In the genomic region with DNA sequence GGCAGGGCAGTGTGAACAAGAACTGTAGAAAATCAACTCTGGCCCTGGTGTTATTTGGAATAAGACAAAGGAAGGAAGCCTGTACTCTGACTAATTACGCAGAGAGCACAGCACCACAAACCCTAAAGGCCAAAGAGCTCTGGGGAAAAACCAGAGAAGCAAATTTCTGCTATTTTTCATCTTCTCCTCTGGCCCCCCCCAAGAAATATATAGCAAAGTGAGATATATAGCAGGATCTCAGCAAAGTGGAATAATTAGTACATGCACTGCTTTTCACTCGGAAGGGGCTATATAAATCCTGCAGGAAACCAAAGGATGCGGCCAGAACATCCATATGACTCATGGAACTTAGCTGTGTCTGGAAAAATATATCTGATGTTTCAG, we compare ENCODE assay signal across 14 cellular contexts.
DNase-seq lines count a peak whose midpoint lies in the region; ATAC-seq and TF ChIP-seq lines count a peak whose summit lies in the region.
"Had no signal": no experiment of that assay in that cellular context is flagged by ENCODE, and none has a peak within 500 bp of the region (broad histone marks: within the 10 kb centered on the region; RNA-seq: fewer than 3 reads in every experiment).

No MANE protein-coding gene starts in this region.

- no TSS peak for BruUV-seq in mammary epithelial cell (replicated peaks; lab: Mats Ljungman, UMichigan)

- H3K4me1 ChIP-seq in mammary epithelial cell (ENCODE audit: insufficient read depth, low read length), result peaks cover 17% of the 10 kb centered on the region
- no peaks in the 10 kb centered on the region for H3K4me1 ChIP-seq in breast epithelium
- no peaks in the 10 kb centered on the region for H3K4me1 ChIP-seq in skeletal muscle tissue (ENCODE audit: control insufficient read depth in 3 of 3, insufficient read depth in 3 of 3, low read length in 3 of 3)
- H3K4me1 ChIP-seq: A549, suprapubic skin had no signal

- in situ Hi-C loops in mammary epithelial cell (cut with MboI; ENCODE audit: low sequenced_read_pairs in 2 of 2), result no loop called here

- no peak overlapping the region for H3K9ac ChIP-seq in mammary epithelial cell (ENCODE audit: insufficient read depth, low read length)
- H3K9ac ChIP-seq in skeletal muscle tissue (ENCODE audit: low read depth in 1 of 3, low read length in 3 of 3), result no peak overlapping the region

- CTCF ChIA-PET in mammary epithelial cell (lab: Charles Lee; ENCODE audit: low non-redundant PET), result no interaction called here

- no peaks in the 10 kb centered on the region for H4K20me1 ChIP-seq in mammary epithelial cell (ENCODE audit: insufficient read depth, low read length)

- ATAC-seq in HG03521 (IDR thresholded peaks at IDR 0.05; ENCODE audit: unreplicated experiment), result no peak
- ATAC-seq: A549, left colon had no signal

- no peak overlapping the region for H3K4me2 ChIP-seq in mammary epithelial cell (ENCODE audit: insufficient read depth, low read depth, low read length)
- H3K4me2 ChIP-seq: A549 had no signal

- H3K79me2 ChIP-seq in mammary epithelial cell (ENCODE audit: insufficient read depth, low read length), result no peaks in the 10 kb centered on the region

- no peak for TF ChIP-seq CTCF in mammary epithelial cell (conservative IDR thresholded peaks at IDR 0.05 in 1 of 2, IDR thresholded peaks at IDR 0.05 in 1 of 2; ENCODE audit: extremely low read depth in 1 of 2, insufficient read depth in 1 of 2, low read depth in 1 of 2, low read length in 2 of 2)
- TF ChIP-seq CTCF in breast epithelium (IDR thresholded peaks at IDR 0.05), result no peak
- TF ChIP-seq CTCF in fibroblast of villous mesenchyme (IDR thresholded peaks at IDR 0.05; ENCODE audit: insufficient read depth, low read depth, low read length), result no peak

- WGBS in mammary epithelial cell (ENCODE audit: low coverage, missing lambda C conversion rate), result 90% methylated on average over 3 of the region's 3 CpGs

- H3K36me3 ChIP-seq in mammary epithelial cell (ENCODE audit: insufficient read depth, low read length) (no peaks in the 10 kb centered on the region), breast epithelium (no peaks in the 10 kb centered on the region), skeletal muscle tissue (ENCODE audit: control insufficient read depth in 3 of 3, insufficient read depth in 3 of 3, low read length in 3 of 3) (no peaks in the 10 kb centered on the region)
- H3K36me3 ChIP-seq: suprapubic skin had no signal

- no peak for TF ChIP-seq POLR2A in breast epithelium (IDR thresholded peaks at IDR 0.05)

- no peak overlapping the region for H3K4me3 ChIP-seq in mammary epithelial cell (replicated peaks in 1 of 3; ENCODE audit: insufficient read depth in 1 of 3, low read depth in 2 of 3, low read length in 3 of 3)
- no peak overlapping the region for H3K4me3 ChIP-seq in breast epithelium
- no peak overlapping the region for H3K4me3 ChIP-seq in fibroblast of villous mesenchyme (ENCODE audit: low read depth, low read length)
- H3K4me3 ChIP-seq in skeletal muscle tissue (ENCODE audit: low read length in 3 of 3), result no peak overlapping the region
- H3K4me3 ChIP-seq: A549, suprapubic skin had no signal

- DNase-seq in mammary epithelial cell, result peak; percentile 35
- DNase-seq in breast epithelium (ENCODE audit: low spot score in 2 of 2), result no peak
- DNase-seq in astrocyte of the hippocampus (ENCODE audit: low read depth, low spot score), result peak; percentile 51
- peak; percentile 48 for DNase-seq in fibroblast of villous mesenchyme (ENCODE audit: low read depth)
- DNase-seq in NAMALWA (ENCODE audit: low spot score), result no peak
- DNase-seq in NCI-H526 treated with DMSO at 0.1 percent for 48 hours (lab: John Stamatoyannopoulos, UW), result no peak
- DNase-seq: Kasumi-1; left colon; NCI-H1436 treated with DMSO at 0.1 percent for 48 hours; stimulated activated CD4-positive, alpha-beta T cell treated with anti-CD3 and anti-CD28 coated beads, Interleukin-2, amount 100 ng/mL, for 24 hours had no signal

- H3K9me3 ChIP-seq in mammary epithelial cell (replicated peaks; ENCODE audit: insufficient read depth, low read length), result no peaks in the 10 kb centered on the region
- H3K9me3 ChIP-seq in breast epithelium, result no peaks in the 10 kb centered on the region
- H3K9me3 ChIP-seq in skeletal muscle tissue (ENCODE audit: control insufficient read depth in 3 of 3, low read length in 3 of 3), result no peaks in the 10 kb centered on the region
- H3K9me3 ChIP-seq: A549, suprapubic skin had no signal

- no peak overlapping the region for H3K27ac ChIP-seq in mammary epithelial cell (ENCODE audit: insufficient read depth, low read depth, low read length)
- H3K27ac ChIP-seq in breast epithelium, result no peak overlapping the region
- H3K27ac ChIP-seq in skeletal muscle tissue (ENCODE audit: low read depth, low read length), result peak overlapping the region; percentile 23
- H3K27ac ChIP-seq: A549, suprapubic skin had no signal

- H3K27me3 ChIP-seq in mammary epithelial cell (ENCODE audit: insufficient read depth, low read length) (no peaks in the 10 kb centered on the region), breast epithelium (no peaks in the 10 kb centered on the region), skeletal muscle tissue (ENCODE audit: control insufficient read depth in 3 of 3, insufficient read depth in 3 of 3, low read length in 3 of 3) (no peaks in the 10 kb centered on the region)
- H3K27me3 ChIP-seq: suprapubic skin had no signal

- intact Hi-C loops in mammary epithelial cell (cut with micrococcal nuclease), result no loop called here
- intact Hi-C loops in breast epithelium (cut with DNase I; ENCODE audit: low total_unique reads), result no loop called here

- dilution Hi-C loops in mammary epithelial cell (cut with HindIII; ENCODE audit: low sequenced_read_pairs), result no loop called here

- H2AFZ ChIP-seq in mammary epithelial cell (ENCODE audit: low read depth, low read length), result peak overlapping the region; percentile 37

Comparison
In these comparisons a context has a peak if more than half of its experiments do, and no peak if none do; other contexts are left out.
1. DNase-seq: peak in mammary epithelial cell (single experiment), astrocyte of the hippocampus (single experiment) and fibroblast of villous mesenchyme (single experiment); none in breast epithelium (0 of 2), NAMALWA (single experiment) and NCI-H526 treated with DMSO at 0.1 percent for 48 hours (single experiment).